Comparison of ENCODE assay signal across 22 cellular contexts in genomic region chr3:55283441-55283925, GRCh38.
"Had no signal": no experiment of that assay in that cellular context is flagged by ENCODE, and none has a peak within 500 bp of the region (broad histone marks: within the 10 kb centered on the region; RNA-seq: fewer than 3 reads in every experiment).

No MANE protein-coding gene starts in this region.

- H3K36me3 Mint-ChIP-seq: activated naive CD4-positive, alpha-beta T cell treated with anti-CD3 and anti-CD28 coated beads, Interleukin-2, amount 50 U/mL, for 24 hours; brain; memory B cell had no signal

- H3K4me1 ChIP-seq: gastrocnemius medialis, right lobe of liver, upper lobe of right lung had no signal

- FAIRE-seq: endothelial cell of umbilical vein had no signal

- H3K27me3 ChIP-seq: gastrocnemius medialis, right lobe of liver, upper lobe of right lung had no signal

- DNase-seq: activated gamma-delta T cell treated with Interleukin-2 at 50 U/mL for 16 hours; activated T-cell treated with anti-CD3 and anti-CD28 coated beads, Interleukin-2, amount 50 U/mL, for 1 hour; anterior cingulate cortex; central memory CD4-positive, alpha-beta T cell; dermis blood vessel endothelial cell; effector CD8-positive, alpha-beta T cell; gastrocnemius medialis; hippocampal formation; left colon; occipital lobe; right lobe of liver; stimulated activated CD4-positive, alpha-beta T cell treated with anti-CD3 and anti-CD28 coated beads, Interleukin-15, amount 100 ng/mL, for 24 hours; stimulated activated CD8-positive, alpha-beta memory T cell treated with anti-CD3 and anti-CD28 coated beads, Interleukin-4, amount 100 ng/mL, for 48 hours; stimulated activated naive CD4-positive, alpha-beta T cell; T-helper 9 cell; upper lobe of right lung had no signal

- H3K36me3 ChIP-seq: gastrocnemius medialis, right lobe of liver, upper lobe of right lung had no signal

- H3K27me3 Mint-ChIP-seq: activated naive CD4-positive, alpha-beta T cell treated with anti-CD3 and anti-CD28 coated beads, Interleukin-2, amount 50 U/mL, for 24 hours; memory B cell had no signal

- H3K27ac ChIP-seq: gastrocnemius medialis, right lobe of liver, upper lobe of right lung had no signal

- H3K4me3 ChIP-seq: gastrocnemius medialis, right lobe of liver, smooth muscle cell, upper lobe of right lung had no signal

- H3K9me3 ChIP-seq: gastrocnemius medialis, right lobe of liver, upper lobe of right lung had no signal

- H3K4me3 Mint-ChIP-seq: activated naive CD4-positive, alpha-beta T cell treated with anti-CD3 and anti-CD28 coated beads, Interleukin-2, amount 50 U/mL, for 24 hours; brain; memory B cell; nephron progenitor cell had no signal

- H3K4me2 ChIP-seq: smooth muscle cell had no signal

- H3K27ac Mint-ChIP-seq: activated naive CD4-positive, alpha-beta T cell treated with anti-CD3 and anti-CD28 coated beads, Interleukin-2, amount 50 U/mL, for 24 hours; brain; memory B cell; nephron progenitor cell had no signal

- H3K4me1 Mint-ChIP-seq: activated naive CD4-positive, alpha-beta T cell treated with anti-CD3 and anti-CD28 coated beads, Interleukin-2, amount 50 U/mL, for 24 hours; memory B cell had no signal
